24 cellular contexts compared by ENCODE assay signal in genomic region chr1:220318673-220319072, GRCh38.
"Had no signal": no experiment of that assay in that cellular context is flagged by ENCODE, and none has a peak within 500 bp of the region (broad histone marks: within the 10 kb centered on the region; RNA-seq: fewer than 3 reads in every experiment).

No MANE protein-coding gene starts in this region.

- H3K36me3 ChIP-seq: neutrophil, pancreas, stomach, thyroid gland, vagina had no signal

- ATAC-seq: mucosa of descending colon; natural killer cell; pancreas; sciatic nerve; stimulated activated effector memory CD8-positive, alpha-beta T cell treated with anti-CD3 and anti-CD28 coated beads, Interleukin-12 subunit alpha, Interleukin-12 subunit beta, amount 100 ng/mL, for 72 hours had no signal

- H3K4me3 Mint-ChIP-seq: immature natural killer cell; mesothelial cell of epicardium; natural killer cell; stimulated activated effector memory CD8-positive, alpha-beta T cell treated with anti-CD3 and anti-CD28 coated beads, Interleukin-12 subunit alpha, Interleukin-12 subunit beta, amount 100 ng/mL, for 72 hours had no signal

- H3K27me3 ChIP-seq: dorsolateral prefrontal cortex, pancreas, stomach, thyroid gland, vagina had no signal

- H3K36me3 Mint-ChIP-seq: immature natural killer cell; mesothelial cell of epicardium; natural killer cell; stimulated activated effector memory CD8-positive, alpha-beta T cell treated with anti-CD3 and anti-CD28 coated beads, Interleukin-12 subunit alpha, Interleukin-12 subunit beta, amount 100 ng/mL, for 72 hours had no signal

- DNase-seq: dorsolateral prefrontal cortex; effector CD4-positive, alpha-beta T cell; head of caudate nucleus; hypothalamus; immature natural killer cell; islet precursor cell; kidney glomerular epithelial cell; mesenchymal stem cell; mucosa of descending colon; natural killer cell; pancreas; stimulated activated CD4-positive, alpha-beta T cell treated with anti-CD3 and anti-CD28 coated beads, Interleukin-2, amount 100 ng/mL, for 24 hours; stimulated activated CD4-positive, alpha-beta T cell treated with anti-CD3 and anti-CD28 coated beads, Interleukin-4, amount 100 ng/mL, for 24 hours; stimulated activated naive CD4-positive, alpha-beta T cell treated with Interleukin-2 at 50 U/mL for 16 hours; stomach; thyroid gland; trophoblast cell had no signal

- H3K4me3 ChIP-seq: dorsolateral prefrontal cortex, mucosa of descending colon, pancreas, stomach, thyroid gland, vagina had no signal

- H3K4me1 ChIP-seq: pancreas, stomach, vagina had no signal

- H3K27ac ChIP-seq: dorsolateral prefrontal cortex, neutrophil, pancreas, stomach, thyroid gland, vagina had no signal

- FAIRE-seq: colon, frontal cortex, pancreas had no signal

- H3K9me3 Mint-ChIP-seq: mesothelial cell of epicardium; natural killer cell; stimulated activated effector memory CD8-positive, alpha-beta T cell treated with anti-CD3 and anti-CD28 coated beads, Interleukin-12 subunit alpha, Interleukin-12 subunit beta, amount 100 ng/mL, for 72 hours had no signal

- H3K9me3 ChIP-seq: mucosa of descending colon, neutrophil, pancreas, stomach, thyroid gland, vagina had no signal

- H3K4me1 Mint-ChIP-seq: immature natural killer cell; mesothelial cell of epicardium; natural killer cell; stimulated activated effector memory CD8-positive, alpha-beta T cell treated with anti-CD3 and anti-CD28 coated beads, Interleukin-12 subunit alpha, Interleukin-12 subunit beta, amount 100 ng/mL, for 72 hours had no signal

- H3K27ac Mint-ChIP-seq: immature natural killer cell; mesothelial cell of epicardium; natural killer cell; stimulated activated effector memory CD8-positive, alpha-beta T cell treated with anti-CD3 and anti-CD28 coated beads, Interleukin-12 subunit alpha, Interleukin-12 subunit beta, amount 100 ng/mL, for 72 hours had no signal
